Comparison of ENCODE assay signal across 7 cellular contexts in genomic region chr18:9951022-9951859, GRCh38. TPM values are rescaled to one million over a fixed set of nuclear protein-coding genes. Genes with fewer than 3 reads are reported as not detected.
DNase-seq lines count a peak whose midpoint lies in the region; ATAC-seq and TF ChIP-seq lines count a peak whose summit lies in the region.

No MANE protein-coding gene starts in this region.

- no peaks in the 10 kb centered on the region for H3K9me3 ChIP-seq in SJSA1 (replicated peaks)

- H3K27me3 ChIP-seq in SJSA1 (replicated peaks): no peaks in the 10 kb centered on the region

- H3K27ac ChIP-seq in SJSA1: 0 out of 2 replicates have a peak overlapping the region, but pooled peaks have one; percentile 0

- H3K27me3 Mint-ChIP-seq in naive B cell: no peaks in the 10 kb centered on the region
- H3K27me3 Mint-ChIP-seq in stimulated activated memory B cell treated with anti-CD40 and anti-IgM and Interleukin-4, amounts not matched to agents 10 μg/mL and 1 μg/mL and 100 μg/mL, for 72 hours: no peaks in the 10 kb centered on the region

- peaks cover 0 to 7% (median 7%) of the 10 kb centered on the region in 3 donors for H3K4me1 Mint-ChIP-seq in naive B cell
- no peaks in the 10 kb centered on the region for H3K4me1 Mint-ChIP-seq in stimulated activated memory B cell treated with anti-CD40 and anti-IgM and Interleukin-4, amounts not matched to agents 10 μg/mL and 1 μg/mL and 100 μg/mL, for 72 hours

- ATAC-seq in naive B cell (ENCODE audit: low read depth in 2 of 2) (peak; percentile 50 to 58), HG02623 (IDR thresholded peaks at IDR 0.05; ENCODE audit: unreplicated experiment) (no peak)
- ATAC-seq in stimulated activated memory B cell treated with anti-CD40 and anti-IgM and Interleukin-4, amounts not matched to agents 10 μg/mL and 1 μg/mL and 100 μg/mL, for 72 hours: no peak

- H3K36me3 Mint-ChIP-seq in naive B cell: peaks cover 15 to 22% of the 10 kb centered on the region in 2 donors
- peaks cover 57% of the 10 kb centered on the region for H3K36me3 Mint-ChIP-seq in stimulated activated memory B cell treated with anti-CD40 and anti-IgM and Interleukin-4, amounts not matched to agents 10 μg/mL and 1 μg/mL and 100 μg/mL, for 72 hours

- H3K4me3 Mint-ChIP-seq in naive B cell: no peak overlapping the region
- no peak overlapping the region for H3K4me3 Mint-ChIP-seq in stimulated activated memory B cell treated with anti-CD40 and anti-IgM and Interleukin-4, amounts not matched to agents 10 μg/mL and 1 μg/mL and 100 μg/mL, for 72 hours

- peaks cover 10% of the 10 kb centered on the region; the same call in 1 of the 2 replicates for H3K4me1 ChIP-seq in SJSA1 (replicated peaks)

- peaks cover 90% of the 10 kb centered on the region for H3K36me3 ChIP-seq in SJSA1

- no peaks in the 10 kb centered on the region for H3K9me3 Mint-ChIP-seq in naive B cell
- no peaks in the 10 kb centered on the region for H3K9me3 Mint-ChIP-seq in stimulated activated memory B cell treated with anti-CD40 and anti-IgM and Interleukin-4, amounts not matched to agents 10 μg/mL and 1 μg/mL and 100 μg/mL, for 72 hours

- H3K4me3 ChIP-seq in SJSA1 (no peak overlapping the region), epithelial cell of proximal tubule (ENCODE audit: low read depth, low read length) (no peak overlapping the region)

- TF ChIP-seq CTCF in epithelial cell of proximal tubule (conservative IDR thresholded peaks at IDR 0.05; ENCODE audit: low read depth, low read length): peak; percentile 77

- DNase-seq in G401 (ENCODE audit: low spot score): peak; percentile 49
- DNase-seq in HT1080 (ENCODE audit: low read depth): peak; percentile 48
- DNase-seq in SJSA1 (ENCODE audit: low read depth in 1 of 2, low spot score in 2 of 2): peak in 1 of 2 experiments; percentile 50
- DNase-seq in epithelial cell of proximal tubule (ENCODE audit: low read depth): peak; percentile 20
- no peak for DNase-seq in naive B cell

- H3K27ac Mint-ChIP-seq in naive B cell: peak overlapping the region in 3 of 6 donors; percentile 1 to 47 (median 33)
- H3K27ac Mint-ChIP-seq in stimulated activated memory B cell treated with anti-CD40 and anti-IgM and Interleukin-4, amounts not matched to agents 10 μg/mL and 1 μg/mL and 100 μg/mL, for 72 hours: no peak overlapping the region

- in situ Hi-C loops in G401 (cut with HindIII; ENCODE audit: low sequenced_read_pairs): no loop called here

RNA-seq across cellular contexts. Expression of gene VAPA, which starts 37.4 kb away (rescaled TPM):
- 141 and 231 TPM in 2 replicates for total RNA-seq in G401 (2014; rRNA removed; shearing (Covaris generic))
- total RNA-seq in HT1080 (2014; rRNA removed; shearing (Covaris generic)): 284 and 347 TPM in 2 replicates
- polyA plus RNA-seq in HT1080 (2015; cell fraction: cytosol; rRNA removed): 291 and 338 TPM in 2 replicates
- 192 and 198 TPM in 2 replicates for polyA plus RNA-seq in HT1080 (2015; cell fraction: nucleus; rRNA removed)
- total RNA-seq in SJSA1 (2014; rRNA removed; shearing (Covaris generic)): 394 and 444 TPM in 2 replicates
- total RNA-seq in epithelial cell of proximal tubule: 137 and 169 TPM in 2 replicates
- 100 to 1,000 TPM; 240 to 309 (median 258) TPM for polyA plus RNA-seq in naive B cell (ENCODE audit: low read depth in 6 of 6)

Comparison
In these comparisons a context has a peak if more than half of its experiments do, and no peak if none do; other contexts are left out.
1. ATAC-seq: peak in naive B cell (2 of 2); none in HG02623 (single experiment) and stimulated activated memory B cell treated with anti-CD40 and anti-IgM and Interleukin-4, amounts not matched to agents 10 μg/mL and 1 μg/mL and 100 μg/mL, for 72 hours (single experiment).